ENCODE assay signal across 1 cellular context in genomic region chr17:76081295-76082210, GRCh38.
TF ChIP-seq lines count a peak whose summit lies in the region.

No MANE protein-coding gene starts in this region.

TF ChIP-seq in IMR-90, 13 proteins besides CTCF, POLR2A, EP300 and RAD21 (continued from another document):
- no peak for TF ChIP-seq MXI1 (IDR thresholded peaks at IDR 0.05; ENCODE audit: borderline replicate concordance, low read depth, low read length)
- no peak for TF ChIP-seq BHLHE40 (IDR thresholded peaks at IDR 0.05; ENCODE audit: low read depth, low read length)
